8 cellular contexts compared by ENCODE assay signal in genomic region chr6:73695619-73696421, GRCh38.
DNase-seq lines count a peak whose midpoint lies in the region; ATAC-seq and TF ChIP-seq lines count a peak whose summit lies in the region.

TSS of gene CD109 (plus strand) at chr6:73696203. CDS start at chr6:73696216, 13 bp downstream.

- H3K4me3 ChIP-seq in epithelial cell of esophagus (ENCODE audit: low read length) (peak within 1 kb of the TSS; percentile 60), mucosa of stomach (ENCODE audit: low read length) (no peak within 1 kb of the TSS)

- no peaks in the 10 kb centered on the region for H3K27me3 ChIP-seq in mucosa of stomach (ENCODE audit: control insufficient read depth, insufficient read depth, low read length)

- no peaks in the 10 kb centered on the region for H3K4me1 ChIP-seq in mucosa of stomach (ENCODE audit: control insufficient read depth, insufficient read depth, low read length)

- DNase-seq in NCI-H1417 (lab: John Stamatoyannopoulos, UW) (peak in 2 of 3 experiments; percentile 67 to 73), NCI-H1417 treated with DMSO at 0.1 percent for 48 hours (lab: John Stamatoyannopoulos, UW) (no peak), NCI-H526 (lab: John Stamatoyannopoulos, UW) (peak; percentile 4 to 45), epithelial cell of esophagus (ENCODE audit: low read depth) (peak; percentile 90)
- DNase-seq in activated CD8-positive, alpha-beta memory T cell treated with anti-CD3 and anti-CD28 coated beads, Interleukin-2, amount 50 U/mL, for 1 hour (ENCODE audit: extremely low read depth), result peak; percentile 8
- DNase-seq in stimulated activated CD8-positive, alpha-beta memory T cell treated with anti-CD3 and anti-CD28 coated beads, Interleukin-7, amount 100 ng/mL, for 24 hours (ENCODE audit: low read depth), result peak; percentile 27

- peak; percentile 70 for ATAC-seq in HG02973 (IDR thresholded peaks at IDR 0.05; ENCODE audit: unreplicated experiment)

- no peaks in the 10 kb centered on the region for H3K9me3 ChIP-seq in mucosa of stomach (ENCODE audit: control insufficient read depth, low read length)

- H3K36me3 ChIP-seq in mucosa of stomach (ENCODE audit: control insufficient read depth, insufficient read depth, low read length), result no peaks in the 10 kb centered on the region

- peak within 1 kb of the TSS; percentile 59 for H3K9ac ChIP-seq in mucosa of stomach (ENCODE audit: low read length)

- TF ChIP-seq CTCF in epithelial cell of esophagus (IDR thresholded peaks at IDR 0.05; ENCODE audit: insufficient read depth, low read depth, low read length, missing control alignments), result no peak
